In genomic region chr3:17714473-17714872, GRCh38 we compare ENCODE assay signal across 28 cellular contexts.
"Had no signal": no experiment of that assay in that cellular context is flagged by ENCODE, and none has a peak within 500 bp of the region (broad histone marks: within the 10 kb centered on the region; RNA-seq: fewer than 3 reads in every experiment).

No MANE protein-coding gene starts in this region.

- H3K27ac Mint-ChIP-seq: natural killer cell treated with Interleukin-12 subunit alpha and Interleukin-12 subunit beta and Interleukin-15 and Interleukin-18, amount 100 ng/mL, for 72 hours; neural progenitor cell; progenitor cell of endocrine pancreas; stimulated activated effector memory CD8-positive, alpha-beta T cell treated with anti-CD3 and anti-CD28 coated beads, Interleukin-12 subunit alpha, Interleukin-12 subunit beta, amount 100 ng/mL, for 72 hours; stimulated activated naive B cell treated with anti-CD40 and anti-IgM and Interleukin-4, amounts not matched to agents 10 μg/mL and 1 μg/mL and 100 μg/mL, for 72 hours; stimulated activated naive CD8-positive, alpha-beta T cell treated with anti-CD3 and anti-CD28 coated beads, Interleukin-15, Interleukin-2, amounts not matched to agents 100 ng/mL and 50 ng/mL, for 24 hours had no signal

- H3K27ac ChIP-seq: neural progenitor cell, ovary, parathyroid adenoma, psoas muscle, right lobe of liver, sigmoid colon, stomach, thoracic aorta, thyroid gland, tibial nerve, upper lobe of left lung, vagina had no signal

- H3K27me3 Mint-ChIP-seq: natural killer cell treated with Interleukin-12 subunit alpha and Interleukin-12 subunit beta and Interleukin-15 and Interleukin-18, amount 100 ng/mL, for 72 hours; progenitor cell of endocrine pancreas; stimulated activated naive B cell treated with anti-CD40 and anti-IgM and Interleukin-4, amounts not matched to agents 10 μg/mL and 1 μg/mL and 100 μg/mL, for 72 hours; stimulated activated naive CD8-positive, alpha-beta T cell treated with anti-CD3 and anti-CD28 coated beads, Interleukin-15, Interleukin-2, amounts not matched to agents 100 ng/mL and 50 ng/mL, for 24 hours had no signal

- H3K4me1 Mint-ChIP-seq: neural progenitor cell had no signal

- H2AFZ ChIP-seq: neural progenitor cell, parathyroid adenoma had no signal

- H3K4me3 Mint-ChIP-seq: natural killer cell treated with Interleukin-12 subunit alpha and Interleukin-12 subunit beta and Interleukin-15 and Interleukin-18, amount 100 ng/mL, for 72 hours; neural progenitor cell; stimulated activated effector memory CD8-positive, alpha-beta T cell treated with anti-CD3 and anti-CD28 coated beads, Interleukin-12 subunit alpha, Interleukin-12 subunit beta, amount 100 ng/mL, for 72 hours; stimulated activated naive B cell treated with anti-CD40 and anti-IgM and Interleukin-4, amounts not matched to agents 10 μg/mL and 1 μg/mL and 100 μg/mL, for 72 hours; stimulated activated naive CD8-positive, alpha-beta T cell treated with anti-CD3 and anti-CD28 coated beads, Interleukin-15, Interleukin-2, amounts not matched to agents 100 ng/mL and 50 ng/mL, for 24 hours had no signal

- H3K9me3 ChIP-seq: ovary, thyroid gland had no signal

- H3K4me1 ChIP-seq: neural progenitor cell, parathyroid adenoma, right lobe of liver, thyroid gland had no signal

- H3K4me2 ChIP-seq: neural progenitor cell had no signal

- DNase-seq: occipital lobe; ovary; posterior cingulate gyrus; psoas muscle; right cardiac atrium; right lobe of liver; sigmoid colon; small intestine; stimulated activated CD4-positive, alpha-beta T cell treated with anti-CD3 and anti-CD28 coated beads, Interleukin-15, amount 100 ng/mL, for 24 hours; stimulated activated CD4-positive, alpha-beta T cell treated with anti-CD3 and anti-CD28 coated beads, Interleukin-2, amount 100 ng/mL, for 24 hours; stimulated activated CD4-positive, alpha-beta T cell treated with anti-CD3 and anti-CD28 coated beads, Interleukin-2, amount 100 ng/mL, for 48 hours; stimulated activated CD4-positive, alpha-beta T cell treated with anti-CD3 and anti-CD28 coated beads, Interleukin-4, amount 100 ng/mL, for 24 hours; stimulated activated naive B cell treated with anti-CD40 and anti-IgM and Interleukin-4, amounts not matched to agents 10 μg/mL and 1 μg/mL and 100 μg/mL, for 72 hours; stimulated activated naive CD4-positive, alpha-beta T cell treated with Interleukin-2 at 50 U/mL for 16 hours; stomach; thyroid gland; trophoblast cell; upper lobe of left lung had no signal

- FAIRE-seq: small intestine, urothelium cell line had no signal

- H3K9ac ChIP-seq: neural progenitor cell, parathyroid adenoma had no signal

- ATAC-seq: natural killer cell treated with Interleukin-12 subunit alpha and Interleukin-12 subunit beta and Interleukin-15 and Interleukin-18, amount 100 ng/mL, for 72 hours; psoas muscle; right cardiac atrium; right lobe of liver; stimulated activated effector memory CD8-positive, alpha-beta T cell treated with anti-CD3 and anti-CD28 coated beads, Interleukin-12 subunit alpha, Interleukin-12 subunit beta, amount 100 ng/mL, for 72 hours; stimulated activated naive B cell treated with anti-CD40 and anti-IgM and Interleukin-4, amounts not matched to agents 10 μg/mL and 1 μg/mL and 100 μg/mL, for 72 hours had no signal

- H3K4me3 ChIP-seq: neural progenitor cell, ovary, psoas muscle, right lobe of liver, sigmoid colon, stomach, thoracic aorta, thyroid gland, tibial nerve, upper lobe of left lung, vagina had no signal

- H3K36me3 ChIP-seq: ovary, thoracic aorta had no signal

- H3K27me3 ChIP-seq: neural progenitor cell, ovary, right lobe of liver, sigmoid colon, stomach, thyroid gland, tibial nerve, upper lobe of left lung, vagina had no signal
